33 cellular contexts compared by ENCODE assay signal in the genomic region with DNA sequence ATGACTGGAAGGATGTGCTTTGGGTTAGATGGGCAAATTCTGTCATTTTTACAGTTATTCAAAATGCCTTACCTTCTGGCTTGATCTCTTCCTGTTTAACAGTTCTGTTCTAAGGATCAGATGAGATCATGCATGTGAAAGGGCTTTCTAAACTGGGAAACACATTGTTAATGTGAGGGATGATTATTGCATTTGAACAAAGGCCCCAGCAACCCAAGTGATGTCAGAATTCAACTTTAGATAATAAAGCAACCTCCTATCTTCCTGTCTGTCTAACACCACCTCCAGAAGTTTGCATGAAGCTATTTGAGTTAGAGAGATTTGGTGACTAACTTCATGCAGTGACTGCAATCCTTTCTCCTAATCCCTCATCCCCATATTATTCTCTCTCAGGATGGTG.
DNase-seq lines count a peak whose midpoint lies in the region; TF ChIP-seq lines count a peak whose summit lies in the region.
"Had no signal": no experiment of that assay in that cellular context is flagged by ENCODE, and none has a peak within 500 bp of the region (broad histone marks: within the 10 kb centered on the region; RNA-seq: fewer than 3 reads in every experiment).

No MANE protein-coding gene starts in this region.

- DNase-seq in dermis microvascular lymphatic vessel endothelial cell (ENCODE audit: low read depth in 2 of 2) (peak; percentile 10 to 75), putamen (ENCODE audit: low spot score) (peak; percentile 77), midbrain (lab: John Stamatoyannopoulos, UW) (no peak), superior temporal gyrus (ENCODE audit: extremely low spot score) (no peak), cortex of kidney (lab: John Stamatoyannopoulos, UW) (no peak)
- DNase-seq: activated CD4-positive, alpha-beta T cell treated with anti-CD3 and anti-CD28 coated beads for 48 hours; activated CD8-positive, alpha-beta memory T cell treated with anti-CD3 and anti-CD28 coated beads for 24 hours; activated gamma-delta T cell; activated naive CD8-positive, alpha-beta T cell treated with anti-CD3 and anti-CD28 coated beads, Interleukin-2, amount 10 ng/mL, durations not matched to agents 7 days and 5 days; activated T-cell treated with anti-CD3 and anti-CD28 coated beads, Interleukin-2, amount 50 U/mL, for 24 hours; DMS79; effector CD8-positive, alpha-beta T cell; erythroblast; foreskin keratinocyte; heart left ventricle; Kasumi-1; kidney glomerular epithelial cell; lower lobe of right lung; NCI-H1092; NCI-H187; NCI-H2171 treated with DMSO at 0.1 percent for 48 hours; NCI-H524 treated with DMSO at 0.1 percent for 48 hours; psoas muscle; SIG-M5; stimulated activated naive CD8-positive, alpha-beta T cell treated with anti-CD3 and anti-CD28 coated beads, Interleukin-15, Interleukin-2, amounts not matched to agents 100 U/mL and 50 U/mL, for 24 hours; SW 1271; T-helper 9 cell; thyroid gland; WERI-Rb-1 had no signal

- TF ChIP-seq CTCF in DOHH2 (IDR thresholded peaks at IDR 0.05; ENCODE audit: low read depth, low read length, poor library complexity, severe bottlenecking), result no peak

- H3K27me3 ChIP-seq in DOHH2 (ENCODE audit: control insufficient read depth, low read length), result no peaks in the 10 kb centered on the region
- H3K27me3 ChIP-seq: foreskin keratinocyte, heart left ventricle, neutrophil, thyroid gland had no signal

- no peaks in the 10 kb centered on the region for H3K9me2 ChIP-seq in DOHH2 (replicated peaks; ENCODE audit: control insufficient read depth, low read length)

- H4K20me1 ChIP-seq in DOHH2 (ENCODE audit: control insufficient read depth, insufficient read depth, low read depth, low read length), result no peaks in the 10 kb centered on the region

- H3K27ac ChIP-seq in DOHH2 (ENCODE audit: low read depth, low read length), result no peak overlapping the region
- H3K27ac ChIP-seq in KOPT-K1 (ENCODE audit: low read depth, low read length, poor library complexity, severe bottlenecking), result peak overlapping the region; percentile 1
- H3K27ac ChIP-seq: foreskin keratinocyte, HL-60, lower lobe of right lung, neutrophil, psoas muscle, thyroid gland, WERI-Rb-1 had no signal

- peak overlapping the region; percentile 35 for H3K4me2 ChIP-seq in DOHH2 (ENCODE audit: low read length)

- H3K36me3 ChIP-seq in DOHH2 (ENCODE audit: control insufficient read depth, low read length) (no peaks in the 10 kb centered on the region), KOPT-K1 (ENCODE audit: insufficient read depth, low read length) (no peaks in the 10 kb centered on the region)
- H3K36me3 ChIP-seq: heart left ventricle, lower lobe of right lung, neutrophil, thyroid gland, WERI-Rb-1 had no signal

- H3K4me1 ChIP-seq in DOHH2 (ENCODE audit: control insufficient read depth, low read length), result peaks cover 61% of the 10 kb centered on the region
- H3K4me1 ChIP-seq: foreskin keratinocyte, psoas muscle had no signal

- no peak overlapping the region for H3K4me3 ChIP-seq in DOHH2 (ENCODE audit: low read length)
- H3K4me3 ChIP-seq: heart left ventricle, lower lobe of right lung, psoas muscle, thyroid gland had no signal

- H3F3A ChIP-seq in DOHH2 (ENCODE audit: control insufficient read depth, insufficient read depth), result no peaks in the 10 kb centered on the region

- H3K79me2 ChIP-seq in DOHH2 (ENCODE audit: control insufficient read depth, low read length), result no peaks in the 10 kb centered on the region

- H3K9me3 ChIP-seq in DOHH2 (ENCODE audit: control insufficient read depth, insufficient read depth, low read length), result no peaks in the 10 kb centered on the region
- H3K9me3 ChIP-seq in KOPT-K1 (ENCODE audit: insufficient read depth, low read length, poor library complexity, severe bottlenecking), result no peaks in the 10 kb centered on the region
- H3K9me3 ChIP-seq: heart left ventricle, lower lobe of right lung, neutrophil, psoas muscle, thyroid gland had no signal

Comparison
In these comparisons a context has a peak if more than half of its experiments do, and no peak if none do; other contexts are left out.
1. DNase-seq: peak in dermis microvascular lymphatic vessel endothelial cell (2 of 2) and putamen (single experiment); none in midbrain (single experiment), superior temporal gyrus (single experiment) and cortex of kidney (single experiment).